In the genomic region with DNA sequence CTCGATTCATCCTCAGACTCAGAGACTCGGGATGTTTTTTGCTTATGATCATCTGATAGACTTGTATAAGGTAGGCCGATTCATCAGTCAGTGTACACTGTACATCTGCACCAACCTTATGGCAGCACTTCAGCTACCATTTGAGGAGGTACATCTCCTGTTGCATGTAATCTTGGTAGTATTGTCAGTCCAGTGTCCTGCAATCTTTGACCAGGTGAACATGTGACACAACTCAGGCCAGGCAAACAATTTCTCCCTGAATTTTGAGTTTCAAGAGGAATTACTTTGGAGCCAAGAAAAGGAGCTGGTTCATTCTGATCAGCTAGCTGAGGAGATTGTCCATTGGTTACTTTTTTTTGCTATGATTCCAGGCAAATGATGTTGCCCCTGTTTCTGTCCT, we compare ENCODE assay signal across 1 cellular context.
TF ChIP-seq lines count a peak whose summit lies in the region.

No MANE protein-coding gene starts in this region.

TF ChIP-seq in liver, 16 proteins besides CTCF, POLR2A, EP300 and RAD21 (continued from another document):
- TF ChIP-seq, protein P1, sequence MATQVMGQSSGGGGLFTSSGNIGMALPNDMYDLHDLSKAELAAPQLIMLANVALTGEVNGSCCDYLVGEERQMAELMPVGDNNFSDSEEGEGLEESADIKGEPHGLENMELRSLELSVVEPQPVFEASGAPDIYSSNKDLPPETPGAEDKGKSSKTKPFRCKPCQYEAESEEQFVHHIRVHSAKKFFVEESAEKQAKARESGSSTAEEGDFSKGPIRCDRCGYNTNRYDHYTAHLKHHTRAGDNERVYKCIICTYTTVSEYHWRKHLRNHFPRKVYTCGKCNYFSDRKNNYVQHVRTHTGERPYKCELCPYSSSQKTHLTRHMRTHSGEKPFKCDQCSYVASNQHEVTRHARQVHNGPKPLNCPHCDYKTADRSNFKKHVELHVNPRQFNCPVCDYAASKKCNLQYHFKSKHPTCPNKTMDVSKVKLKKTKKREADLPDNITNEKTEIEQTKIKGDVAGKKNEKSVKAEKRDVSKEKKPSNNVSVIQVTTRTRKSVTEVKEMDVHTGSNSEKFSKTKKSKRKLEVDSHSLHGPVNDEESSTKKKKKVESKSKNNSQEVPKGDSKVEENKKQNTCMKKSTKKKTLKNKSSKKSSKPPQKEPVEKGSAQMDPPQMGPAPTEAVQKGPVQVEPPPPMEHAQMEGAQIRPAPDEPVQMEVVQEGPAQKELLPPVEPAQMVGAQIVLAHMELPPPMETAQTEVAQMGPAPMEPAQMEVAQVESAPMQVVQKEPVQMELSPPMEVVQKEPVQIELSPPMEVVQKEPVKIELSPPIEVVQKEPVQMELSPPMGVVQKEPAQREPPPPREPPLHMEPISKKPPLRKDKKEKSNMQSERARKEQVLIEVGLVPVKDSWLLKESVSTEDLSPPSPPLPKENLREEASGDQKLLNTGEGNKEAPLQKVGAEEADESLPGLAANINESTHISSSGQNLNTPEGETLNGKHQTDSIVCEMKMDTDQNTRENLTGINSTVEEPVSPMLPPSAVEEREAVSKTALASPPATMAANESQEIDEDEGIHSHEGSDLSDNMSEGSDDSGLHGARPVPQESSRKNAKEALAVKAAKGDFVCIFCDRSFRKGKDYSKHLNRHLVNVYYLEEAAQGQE (IDR thresholded peaks at IDR 0.05): peak; percentile 37
- TF ChIP-seq, protein P2, sequence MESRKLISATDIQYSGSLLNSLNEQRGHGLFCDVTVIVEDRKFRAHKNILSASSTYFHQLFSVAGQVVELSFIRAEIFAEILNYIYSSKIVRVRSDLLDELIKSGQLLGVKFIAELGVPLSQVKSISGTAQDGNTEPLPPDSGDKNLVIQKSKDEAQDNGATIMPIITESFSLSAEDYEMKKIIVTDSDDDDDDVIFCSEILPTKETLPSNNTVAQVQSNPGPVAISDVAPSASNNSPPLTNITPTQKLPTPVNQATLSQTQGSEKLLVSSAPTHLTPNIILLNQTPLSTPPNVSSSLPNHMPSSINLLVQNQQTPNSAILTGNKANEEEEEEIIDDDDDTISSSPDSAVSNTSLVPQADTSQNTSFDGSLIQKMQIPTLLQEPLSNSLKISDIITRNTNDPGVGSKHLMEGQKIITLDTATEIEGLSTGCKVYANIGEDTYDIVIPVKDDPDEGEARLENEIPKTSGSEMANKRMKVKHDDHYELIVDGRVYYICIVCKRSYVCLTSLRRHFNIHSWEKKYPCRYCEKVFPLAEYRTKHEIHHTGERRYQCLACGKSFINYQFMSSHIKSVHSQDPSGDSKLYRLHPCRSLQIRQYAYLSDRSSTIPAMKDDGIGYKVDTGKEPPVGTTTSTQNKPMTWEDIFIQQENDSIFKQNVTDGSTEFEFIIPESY (IDR thresholded peaks at IDR 0.05): no peak
- TF ChIP-seq, protein P3, sequence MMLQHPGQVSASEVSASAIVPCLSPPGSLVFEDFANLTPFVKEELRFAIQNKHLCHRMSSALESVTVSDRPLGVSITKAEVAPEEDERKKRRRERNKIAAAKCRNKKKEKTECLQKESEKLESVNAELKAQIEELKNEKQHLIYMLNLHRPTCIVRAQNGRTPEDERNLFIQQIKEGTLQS (IDR thresholded peaks at IDR 0.05): no peak
- TF ChIP-seq FOXA1 (IDR thresholded peaks at IDR 0.05) (no peak), NR2F2 (IDR thresholded peaks at IDR 0.05) (no peak), EGR1 (IDR thresholded peaks at IDR 0.05; ENCODE audit: low read depth in 2 of 2) (no peak), HNF4G (IDR thresholded peaks at IDR 0.05) (no peak), TAF1 (conservative IDR thresholded peaks at IDR 0.05) (no peak), JUND (IDR thresholded peaks at IDR 0.05) (peak in 1 of 2 donors; percentile 9), HNF4A (conservative IDR thresholded peaks at IDR 0.05) (peak; percentile 50 to 79), SP1 (IDR thresholded peaks at IDR 0.05) (no peak)
- TF ChIP-seq, protein P4, sequence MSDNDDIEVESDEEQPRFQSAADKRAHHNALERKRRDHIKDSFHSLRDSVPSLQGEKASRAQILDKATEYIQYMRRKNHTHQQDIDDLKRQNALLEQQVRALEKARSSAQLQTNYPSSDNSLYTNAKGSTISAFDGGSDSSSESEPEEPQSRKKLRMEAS (IDR thresholded peaks at IDR 0.05): no peak
